21 cellular contexts compared by ENCODE assay signal in genomic region chr14:50022661-50023060, GRCh38.
DNase-seq lines count a peak whose midpoint lies in the region; ATAC-seq, FAIRE-seq and TF ChIP-seq lines count a peak whose summit lies in the region.
"Had no signal": no experiment of that assay in that cellular context is flagged by ENCODE, and none has a peak within 500 bp of the region (broad histone marks: within the 10 kb centered on the region; RNA-seq: fewer than 3 reads in every experiment).

No MANE protein-coding gene starts in this region.

- peaks cover 25% of the 10 kb centered on the region for H3K9me3 Mint-ChIP-seq in activated CD4-positive, alpha-beta memory T cell treated with anti-CD3 and anti-CD28 coated beads for 36 hours
- H3K9me3 Mint-ChIP-seq in activated CD4-positive, alpha-beta memory T cell treated with anti-CD3 and anti-CD28 coated beads, Interleukin-2, amount 10 ng/mL, durations not matched to agents 7 days and 5 days: peaks cover 29% of the 10 kb centered on the region
- H3K9me3 Mint-ChIP-seq in CD8-positive, alpha-beta memory T cell: peaks cover 2 to 13% (median 9%) of the 10 kb centered on the region in 5 donors
- peaks cover 23% of the 10 kb centered on the region for H3K9me3 Mint-ChIP-seq in mesothelial cell of epicardium

- TF ChIP-seq CTCF in GM10248 (IDR thresholded peaks at IDR 0.05; ENCODE audit: control extremely low read depth, extremely low read depth, low read depth, missing control alignments) (no peak), KMS-11 (conservative IDR thresholded peaks at IDR 0.05; ENCODE audit: low read depth, low read length) (no peak), keratinocyte (optimal IDR thresholded peaks at IDR 0.05 in 1 of 3, IDR thresholded peaks at IDR 0.05 in 1 of 3, conservative IDR thresholded peaks at IDR 0.05 in 1 of 3; ENCODE audit: extremely low read depth in 1 of 3, insufficient read depth in 2 of 3, low read length in 3 of 3) (no peak), mesothelial cell of epicardium (IDR thresholded peaks at IDR 0.05; ENCODE audit: unreplicated experiment) (no peak)

- H3K9me1 ChIP-seq in keratinocyte (ENCODE audit: control insufficient read depth, extremely low read depth, insufficient read depth, low read length): no peaks in the 10 kb centered on the region

- H3K4me2 ChIP-seq in KMS-11 (peak overlapping the region; percentile 58; the same call in 1 of the 2 replicates), keratinocyte (ENCODE audit: control insufficient read depth, extremely low read depth, insufficient read depth, low read depth, low read length) (no peak overlapping the region)

- H3K36me3 ChIP-seq in KMS-11 (ENCODE audit: insufficient read depth) (no peaks in the 10 kb centered on the region), keratinocyte (ENCODE audit: control insufficient read depth in 2 of 2, extremely low read depth in 1 of 2, insufficient read depth in 2 of 2, low read length in 2 of 2) (no peaks in the 10 kb centered on the region)
- no peaks in the 10 kb centered on the region for H3K36me3 ChIP-seq in CD8-positive, alpha-beta memory T cell (ENCODE audit: insufficient read depth, low read length)

- no peak overlapping the region for H3K9ac ChIP-seq in KMS-11
- H3K9ac ChIP-seq in keratinocyte (ENCODE audit: control insufficient read depth, extremely low read depth, insufficient read depth, low read length): no peak overlapping the region
- H3K9ac ChIP-seq: BLaER1 treated with 17β-estradiol and CSF1 and Interleukin-3, amounts not matched to agents 10 nM and 100 nM had no signal

- H3K4me1 Mint-ChIP-seq in activated CD4-positive, alpha-beta memory T cell treated with anti-CD3 and anti-CD28 coated beads for 36 hours (ENCODE audit: low read depth): peaks cover 43% of the 10 kb centered on the region
- peaks cover 30% of the 10 kb centered on the region for H3K4me1 Mint-ChIP-seq in activated CD4-positive, alpha-beta memory T cell treated with anti-CD3 and anti-CD28 coated beads, Interleukin-2, amount 10 ng/mL, durations not matched to agents 7 days and 5 days
- peaks cover 15 to 24% (median 19%) of the 10 kb centered on the region in 3 donors for H3K4me1 Mint-ChIP-seq in CD8-positive, alpha-beta memory T cell
- H3K4me1 Mint-ChIP-seq in T-helper 17 cell (peaks cover 13% of the 10 kb centered on the region), mesothelial cell of epicardium (peaks cover 6% of the 10 kb centered on the region)

- peak; percentile 31 for DNase-seq in activated CD4-positive, alpha-beta memory T cell treated with anti-CD3 and anti-CD28 coated beads for 36 hours
- DNase-seq in activated CD4-positive, alpha-beta memory T cell treated with anti-CD3 and anti-CD28 coated beads, Interleukin-2, amount 10 ng/mL, durations not matched to agents 7 days and 5 days: no peak
- DNase-seq in GM10248 (ENCODE audit: extremely low spot score) (peak; percentile 34), keratinocyte (ENCODE audit: low read depth, low spot score) (no peak), T-helper 17 cell (no peak), mesothelial cell of epicardium (ENCODE audit: low spot score in 2 of 2, unreplicated experiment in 2 of 2) (no peak)
- DNase-seq in CD8-positive, alpha-beta memory T cell: no peak
- DNase-seq: CD8-positive, alpha-beta T cell; Karpas-422; NCI-H1417 treated with DMSO at 0.1 percent for 48 hours; NCI-H1930; NCI-H2171; NCI-H526; SHP77 had no signal

- H3K27me3 Mint-ChIP-seq in activated CD4-positive, alpha-beta memory T cell treated with anti-CD3 and anti-CD28 coated beads for 36 hours: no peaks in the 10 kb centered on the region
- no peaks in the 10 kb centered on the region for H3K27me3 Mint-ChIP-seq in activated CD4-positive, alpha-beta memory T cell treated with anti-CD3 and anti-CD28 coated beads, Interleukin-2, amount 10 ng/mL, durations not matched to agents 7 days and 5 days
- H3K27me3 Mint-ChIP-seq in CD8-positive, alpha-beta memory T cell: no peaks in the 10 kb centered on the region
- H3K27me3 Mint-ChIP-seq in T-helper 17 cell (no peaks in the 10 kb centered on the region), mesothelial cell of epicardium (ENCODE audit: low read depth) (no peaks in the 10 kb centered on the region)

- POLR2A ChIA-PET in activated CD4-positive, alpha-beta memory T cell treated with anti-CD3 and anti-CD28 coated beads for 36 hours (lab: Charles Lee): interaction anchor here (0.8 to 4.8 kb wide), 4 partner anchors 16 to 24 kb away, joined by 3 to 24 read pairs (median 4); no protein-coding TSS in a partner anchor
- POLR2A ChIA-PET in activated CD4-positive, alpha-beta memory T cell treated with anti-CD3 and anti-CD28 coated beads, Interleukin-2, amount 10 ng/mL, durations not matched to agents 7 days and 5 days (lab: Charles Lee): interaction anchor here (1.0 to 1.6 kb wide), 3 partner anchors 15 to 60 kb away, joined by 3 to 6 read pairs (median 3); no protein-coding TSS in a partner anchor
- POLR2A ChIA-PET in GM10248 (lab: Yijun Ruan, JAX): no interaction called here
- POLR2A ChIA-PET in CD8-positive, alpha-beta memory T cell (lab: Charles Lee): interaction anchor here (0.6 to 1.1 kb wide), 2 partner anchors 21 to 59 kb away, joined by 3 read pairs; no protein-coding TSS in a partner anchor

- CTCF ChIA-PET in activated CD4-positive, alpha-beta memory T cell treated with anti-CD3 and anti-CD28 coated beads for 36 hours (lab: Charles Lee): interaction anchor here (1.1 kb wide), 1 partner anchor 288 kb away, joined by 3 read pairs; no protein-coding TSS in a partner anchor
- CTCF ChIA-PET in activated CD4-positive, alpha-beta memory T cell treated with anti-CD3 and anti-CD28 coated beads, Interleukin-2, amount 10 ng/mL, durations not matched to agents 7 days and 5 days (lab: Charles Lee): interaction anchor here (1.7 kb wide), 1 partner anchor 40 kb away, joined by 7 read pairs; no protein-coding TSS in a partner anchor
- CTCF ChIA-PET in GM10248 (lab: Yijun Ruan, JAX): interaction anchor here (1.0 to 1.3 kb wide), 2 partner anchors 14 to 157 kb away, joined by 3 to 5 read pairs; no protein-coding TSS in a partner anchor
- CTCF ChIA-PET in CD8-positive, alpha-beta memory T cell (lab: Charles Lee): no interaction called here

- H3K79me2 ChIP-seq in KMS-11 (ENCODE audit: insufficient read depth, low read depth) (no peaks in the 10 kb centered on the region), keratinocyte (ENCODE audit: control insufficient read depth, insufficient read depth, low read length) (no peaks in the 10 kb centered on the region)

- H3K9me3 ChIP-seq in keratinocyte (ENCODE audit: control insufficient read depth, low read depth, low read length) (peaks cover 13% of the 10 kb centered on the region), T-helper 17 cell (ENCODE audit: control insufficient read depth, low read length, poor library complexity, severe bottlenecking) (no peaks in the 10 kb centered on the region)
- no peaks in the 10 kb centered on the region for H3K9me3 ChIP-seq in CD8-positive, alpha-beta memory T cell (ENCODE audit: low read length)

- no peak overlapping the region for H2AFZ ChIP-seq in KMS-11 (ENCODE audit: low read depth)
- H2AFZ ChIP-seq in keratinocyte (ENCODE audit: control insufficient read depth, low read length): no peak overlapping the region

- peaks cover 52% of the 10 kb centered on the region for H3K36me3 Mint-ChIP-seq in activated CD4-positive, alpha-beta memory T cell treated with anti-CD3 and anti-CD28 coated beads for 36 hours
- H3K36me3 Mint-ChIP-seq in activated CD4-positive, alpha-beta memory T cell treated with anti-CD3 and anti-CD28 coated beads, Interleukin-2, amount 10 ng/mL, durations not matched to agents 7 days and 5 days (ENCODE audit: low read depth): peaks cover 63% of the 10 kb centered on the region
- peaks cover 8 to 38% (median 10%) of the 10 kb centered on the region in 3 donors for H3K36me3 Mint-ChIP-seq in CD8-positive, alpha-beta memory T cell
- H3K36me3 Mint-ChIP-seq in T-helper 17 cell (ENCODE audit: low read depth) (peaks cover 2% of the 10 kb centered on the region), mesothelial cell of epicardium (peaks cover 7% of the 10 kb centered on the region)

- intact Hi-C loops in activated CD4-positive, alpha-beta memory T cell treated with anti-CD3 and anti-CD28 coated beads for 36 hours (cut with micrococcal nuclease): no loop called here

- no peaks in the 10 kb centered on the region for H3K27me3 ChIP-seq in KMS-11 (ENCODE audit: insufficient read depth, low read depth)
- no peaks in the 10 kb centered on the region for H3K27me3 ChIP-seq in keratinocyte (ENCODE audit: control insufficient read depth, extremely low read depth, insufficient read depth, low read length)
- H3K27me3 ChIP-seq in CD8-positive, alpha-beta memory T cell (ENCODE audit: insufficient read depth, low read length, poor library complexity, severe bottlenecking): no peaks in the 10 kb centered on the region
- H3K27me3 ChIP-seq: BLaER1 treated with 17β-estradiol and CSF1 and Interleukin-3, amounts not matched to agents 10 nM and 100 nM had no signal

- FAIRE-seq in keratinocyte (lab: Jason Lieb, UNC): peak; percentile 36
- FAIRE-seq: D721Med, H54, RCC 7860 had no signal

- peak overlapping the region; percentile 62; the same call in 1 of the 2 replicates for H3K27ac ChIP-seq in KMS-11
- H3K27ac ChIP-seq in keratinocyte (ENCODE audit: control insufficient read depth, insufficient read depth, low read length): no peak overlapping the region
- no peak overlapping the region for H3K27ac ChIP-seq in CD8-positive, alpha-beta memory T cell (ENCODE audit: low read depth, low read length)
- H3K27ac ChIP-seq: BLaER1 treated with 17β-estradiol and CSF1 and Interleukin-3, amounts not matched to agents 10 nM and 100 nM; HL-60; SK-N-MC had no signal

- H3K4me3 ChIP-seq in KMS-11 (IDR thresholded peaks at IDR 0.05; ENCODE audit: insufficient read depth, low read depth, low read length) (no peak overlapping the region), keratinocyte (ENCODE audit: control insufficient read depth in 2 of 3, extremely low read depth in 1 of 3, insufficient read depth in 2 of 3, low read depth in 1 of 3, low read length in 3 of 3) (no peak overlapping the region)
- H3K4me3 ChIP-seq in CD8-positive, alpha-beta memory T cell (ENCODE audit: low read length): no peak overlapping the region
- H3K4me3 ChIP-seq: BLaER1 treated with 17β-estradiol and CSF1 and Interleukin-3, amounts not matched to agents 10 nM and 100 nM; SK-N-MC had no signal

- no peak for ATAC-seq in T-helper 17 cell
- ATAC-seq: CD8-positive, alpha-beta T cell had no signal

- no peaks in the 10 kb centered on the region for H4K20me1 ChIP-seq in KMS-11 (ENCODE audit: insufficient read depth)
- no peaks in the 10 kb centered on the region for H4K20me1 ChIP-seq in keratinocyte (ENCODE audit: control insufficient read depth, extremely low read depth, insufficient read depth, low read length)
- H4K20me1 ChIP-seq: BLaER1 treated with 17β-estradiol and CSF1 and Interleukin-3, amounts not matched to agents 10 nM and 100 nM had no signal

- H3K27ac Mint-ChIP-seq in activated CD4-positive, alpha-beta memory T cell treated with anti-CD3 and anti-CD28 coated beads for 36 hours: no peak overlapping the region
- H3K27ac Mint-ChIP-seq in activated CD4-positive, alpha-beta memory T cell treated with anti-CD3 and anti-CD28 coated beads, Interleukin-2, amount 10 ng/mL, durations not matched to agents 7 days and 5 days: no peak overlapping the region
- no peak overlapping the region for H3K27ac Mint-ChIP-seq in CD8-positive, alpha-beta memory T cell
- H3K27ac Mint-ChIP-seq in T-helper 17 cell (no peak overlapping the region), mesothelial cell of epicardium (no peak overlapping the region)
- H3K27ac Mint-ChIP-seq: CD8-positive, alpha-beta T cell had no signal

- no peak overlapping the region for H3K4me3 Mint-ChIP-seq in activated CD4-positive, alpha-beta memory T cell treated with anti-CD3 and anti-CD28 coated beads for 36 hours
- H3K4me3 Mint-ChIP-seq in activated CD4-positive, alpha-beta memory T cell treated with anti-CD3 and anti-CD28 coated beads, Interleukin-2, amount 10 ng/mL, durations not matched to agents 7 days and 5 days: no peak overlapping the region
- no peak overlapping the region for H3K4me3 Mint-ChIP-seq in CD8-positive, alpha-beta memory T cell
- H3K4me3 Mint-ChIP-seq in T-helper 17 cell (no peak overlapping the region), mesothelial cell of epicardium (no peak overlapping the region)
- H3K4me3 Mint-ChIP-seq: CD8-positive, alpha-beta T cell had no signal

- dilution Hi-C loops in keratinocyte (cut with MboI; ENCODE audit: extremely low pct_ligation_motif_present, low sequenced_read_pairs): no loop called here

- H3K4me1 ChIP-seq in KMS-11 (ENCODE audit: low read depth, poor library complexity, severe bottlenecking) (peaks cover 43% of the 10 kb centered on the region), keratinocyte (ENCODE audit: control insufficient read depth, extremely low read depth, insufficient read depth, low read length) (peaks cover 21% of the 10 kb centered on the region)
- peaks cover 13% of the 10 kb centered on the region for H3K4me1 ChIP-seq in CD8-positive, alpha-beta memory T cell (ENCODE audit: insufficient read depth, low read length)

Comparison
In these comparisons a context has a peak if more than half of its experiments do, and no peak if none do; other contexts are left out.
1. DNase-seq: peak in activated CD4-positive, alpha-beta memory T cell treated with anti-CD3 and anti-CD28 coated beads for 36 hours (single experiment) and GM10248 (single experiment); none in activated CD4-positive, alpha-beta memory T cell treated with anti-CD3 and anti-CD28 coated beads, Interleukin-2, amount 10 ng/mL, durations not matched to agents 7 days and 5 days (single experiment), keratinocyte (single experiment), CD8-positive, alpha-beta memory T cell (0 of 5), T-helper 17 cell (0 of 3) and mesothelial cell of epicardium (0 of 2).